Comparison of ENCODE assay signal across 10 cellular contexts in the genomic region with DNA sequence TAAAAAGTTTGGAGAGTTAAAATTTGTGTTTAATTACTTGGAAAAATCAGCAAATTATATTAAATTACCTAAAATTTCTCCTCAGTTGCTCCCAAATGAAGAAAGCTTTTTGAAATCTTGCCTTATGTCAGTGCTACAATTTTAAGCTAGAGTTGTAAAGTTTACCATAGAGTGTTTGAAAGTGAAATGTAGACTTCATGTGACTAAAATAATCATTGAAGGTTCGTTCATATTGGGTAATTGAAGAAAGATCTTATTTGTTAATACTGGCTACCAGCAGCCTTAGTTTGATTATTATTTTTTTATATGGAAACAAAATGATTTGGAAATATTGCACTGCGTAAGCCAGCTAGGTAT. TPM values are rescaled to one million over a fixed set of nuclear protein-coding genes. Genes with fewer than 3 reads are reported as not detected.
DNase-seq lines count a peak whose midpoint lies in the region; ATAC-seq and TF ChIP-seq lines count a peak whose summit lies in the region.
"Had no signal": no experiment of that assay in that cellular context is flagged by ENCODE, and none has a peak within 500 bp of the region (broad histone marks: within the 10 kb centered on the region; RNA-seq: fewer than 3 reads in every experiment).

No MANE protein-coding gene starts in this region.

- no peak for TF ChIP-seq CTCF in RWPE2 (IDR thresholded peaks at IDR 0.05; ENCODE audit: poor library complexity, severe bottlenecking)
- TF ChIP-seq CTCF in endothelial cell (IDR thresholded peaks at IDR 0.05; ENCODE audit: unreplicated experiment), result no peak

- no peak for DNase-seq in T-helper 1 cell
- no peak for DNase-seq in RWPE2 (ENCODE audit: low spot score)
- no peak for DNase-seq in endothelial cell (ENCODE audit: low spot score)
- DNase-seq in effector CD8-positive, alpha-beta T cell (lab: John Stamatoyannopoulos, UW), result no peak
- DNase-seq in AG20443 (ENCODE audit: low spot score), result no peak
- DNase-seq: NCI-H2227 treated with DMSO at 0.1 percent for 48 hours, retina had no signal

- H3K4me3 ChIP-seq in RWPE2 (ENCODE audit: severe bottlenecking) (peak overlapping the region; percentile 83), skeletal muscle satellite cell (ENCODE audit: low read length) (peak overlapping the region; percentile 91)

- no peaks in the 10 kb centered on the region for H3K27me3 Mint-ChIP-seq in T-helper 1 cell treated with Interleukin-12 subunit alpha and Interleukin-12 subunit beta and Interleukin-4 antibody, amounts not matched to agents 30 μg/mL and 1 μg/mL, for 36 hours (ENCODE audit: low read depth)
- H3K27me3 Mint-ChIP-seq in endothelial cell (ENCODE audit: unreplicated experiment), result peaks cover 7% of the 10 kb centered on the region

- ATAC-seq in RWPE2 (ENCODE audit: low read depth) (no peak), HG02938 (IDR thresholded peaks at IDR 0.05; ENCODE audit: unreplicated experiment) (no peak)

- peak overlapping the region; percentile 96 for H3K9ac ChIP-seq in skeletal muscle satellite cell (ENCODE audit: low read depth, low read length)

- peaks cover 59% of the 10 kb centered on the region for H3K4me1 Mint-ChIP-seq in T-helper 1 cell treated with Interleukin-12 subunit alpha and Interleukin-12 subunit beta and Interleukin-4 antibody, amounts not matched to agents 30 μg/mL and 1 μg/mL, for 36 hours (ENCODE audit: low read depth)
- peaks cover 55% of the 10 kb centered on the region for H3K4me1 Mint-ChIP-seq in endothelial cell (ENCODE audit: unreplicated experiment)

- H3K36me3 ChIP-seq in RWPE2 (ENCODE audit: low read depth) (no peaks in the 10 kb centered on the region), skeletal muscle satellite cell (ENCODE audit: insufficient read depth, low read length) (no peaks in the 10 kb centered on the region)

- peak overlapping the region; percentile 91 for H3K4me2 ChIP-seq in skeletal muscle satellite cell (ENCODE audit: low read length)

- H3K27ac Mint-ChIP-seq in T-helper 1 cell treated with Interleukin-12 subunit alpha and Interleukin-12 subunit beta and Interleukin-4 antibody, amounts not matched to agents 30 μg/mL and 1 μg/mL, for 36 hours, result peak overlapping the region; percentile 83
- peak overlapping the region; percentile 98 for H3K27ac Mint-ChIP-seq in endothelial cell (ENCODE audit: unreplicated experiment)

- H3K27me3 ChIP-seq in RWPE2 (ENCODE audit: insufficient read depth, poor library complexity, severe bottlenecking), result no peaks in the 10 kb centered on the region
- H3K27me3 ChIP-seq in skeletal muscle satellite cell (ENCODE audit: control insufficient read depth, insufficient read depth, low read length), result no peaks in the 10 kb centered on the region

- no peaks in the 10 kb centered on the region for H3K9me3 Mint-ChIP-seq in T-helper 1 cell treated with Interleukin-12 subunit alpha and Interleukin-12 subunit beta and Interleukin-4 antibody, amounts not matched to agents 30 μg/mL and 1 μg/mL, for 36 hours
- H3K9me3 Mint-ChIP-seq in endothelial cell (ENCODE audit: unreplicated experiment), result no peaks in the 10 kb centered on the region

- H3K36me3 Mint-ChIP-seq in T-helper 1 cell treated with Interleukin-12 subunit alpha and Interleukin-12 subunit beta and Interleukin-4 antibody, amounts not matched to agents 30 μg/mL and 1 μg/mL, for 36 hours (ENCODE audit: low read depth), result peaks cover 2% of the 10 kb centered on the region
- peaks cover 13% of the 10 kb centered on the region for H3K36me3 Mint-ChIP-seq in endothelial cell (ENCODE audit: low read depth, unreplicated experiment)

- H3K4me1 ChIP-seq in RWPE2 (ENCODE audit: insufficient read depth, poor library complexity, severe bottlenecking) (peaks cover 52% of the 10 kb centered on the region), skeletal muscle satellite cell (ENCODE audit: control insufficient read depth, insufficient read depth, low read length) (peaks cover 65% of the 10 kb centered on the region)

- H3K27ac ChIP-seq in RWPE2 (ENCODE audit: poor library complexity, severe bottlenecking), result peak overlapping the region; percentile 90

- peak overlapping the region; percentile 88 for H3K4me3 Mint-ChIP-seq in T-helper 1 cell treated with Interleukin-12 subunit alpha and Interleukin-12 subunit beta and Interleukin-4 antibody, amounts not matched to agents 30 μg/mL and 1 μg/mL, for 36 hours
- peak overlapping the region; percentile 96 for H3K4me3 Mint-ChIP-seq in endothelial cell (ENCODE audit: unreplicated experiment)

- H3K9me3 ChIP-seq in RWPE2 (ENCODE audit: severe bottlenecking) (no peaks in the 10 kb centered on the region), skeletal muscle satellite cell (replicated peaks; ENCODE audit: low read length) (no peaks in the 10 kb centered on the region)

RNA-seq across cellular contexts. Expression of a gene that starts 4.4 kb away (rescaled TPM):
- 87.5 TPM for total RNA-seq in endothelial cell (ENCODE audit: unreplicated experiment)
- total RNA-seq in skeletal muscle satellite cell (2012; rRNA removed), result 29.7 and 36.5 TPM in 2 replicates
